ENCODE assay signal across 12 cellular contexts in the genomic region with DNA sequence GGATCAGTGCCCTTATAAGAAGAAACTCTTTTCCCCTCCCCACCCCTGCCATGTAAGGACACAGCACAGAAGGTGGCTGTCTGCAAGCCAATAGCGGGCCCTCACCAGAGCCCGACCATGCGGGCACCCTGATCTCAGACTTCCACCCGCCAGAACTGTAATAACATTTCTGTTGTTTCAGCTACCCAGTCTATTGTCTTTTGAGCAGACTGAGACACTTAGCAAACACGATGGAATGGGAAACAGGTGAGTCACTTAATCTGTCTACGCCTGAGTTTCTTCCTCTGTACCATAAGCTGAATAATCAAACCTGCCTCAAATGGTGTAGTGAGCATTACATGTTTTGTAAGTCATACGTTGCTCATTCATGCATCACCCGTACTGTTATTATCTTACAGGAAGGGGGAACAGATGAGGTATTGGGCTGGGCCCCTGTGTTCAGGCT. TPM values are rescaled to one million over a fixed set of nuclear protein-coding genes. Genes with fewer than 3 reads are reported as not detected.
DNase-seq lines count a peak whose midpoint lies in the region; ATAC-seq, FAIRE-seq and TF ChIP-seq lines count a peak whose summit lies in the region.
"Had no signal": no experiment of that assay in that cellular context is flagged by ENCODE, and none has a peak within 500 bp of the region (broad histone marks: within the 10 kb centered on the region; RNA-seq: fewer than 3 reads in every experiment).

No MANE protein-coding gene starts in this region.

- H3K36me3 ChIP-seq in HepG2 (replicated peaks in 1 of 2; ENCODE audit: control insufficient read depth in 1 of 2, insufficient read depth in 2 of 2, low read length in 2 of 2) (no peaks in the 10 kb centered on the region), right lobe of liver (no peaks in the 10 kb centered on the region)

- 9% methylated on average over 8 of the region's 8 CpGs for WGBS in HepG2 (ENCODE audit: low lambda C conversion rate)
- 77% methylated on average over 8 of the region's 8 CpGs for WGBS in right lobe of liver (ENCODE audit: insufficient coverage, low coverage, low lambda C conversion rate, missing lambda C conversion rate)

- no peak overlapping the region for H3K4me3 Mint-ChIP-seq in stimulated activated effector memory CD8-positive, alpha-beta T cell treated with anti-CD3 and anti-CD28 coated beads, Interleukin-12 subunit alpha, Interleukin-12 subunit beta, amount 100 ng/mL, for 72 hours
- no peak overlapping the region for H3K4me3 Mint-ChIP-seq in naive thymus-derived CD8-positive, alpha-beta T cell

- in situ Hi-C loops in HepG2 (cut with HindIII; ENCODE audit: extremely low pct_ligation_motif_present, low pct_unique_long_range_greater_than_20kb), result loop anchor here (25.0 kb wide), 1 partner anchor 270 kb away; the partner anchor contains the start of gene NUP205

- H3K27ac Mint-ChIP-seq in stimulated activated effector memory CD8-positive, alpha-beta T cell treated with anti-CD3 and anti-CD28 coated beads, Interleukin-12 subunit alpha, Interleukin-12 subunit beta, amount 100 ng/mL, for 72 hours, result no peak overlapping the region
- H3K27ac Mint-ChIP-seq in naive thymus-derived CD8-positive, alpha-beta T cell, result no peak overlapping the region

- H3K4me1 ChIP-seq in HepG2 (ENCODE audit: insufficient read depth, low read length), result no peaks in the 10 kb centered on the region
- no peaks in the 10 kb centered on the region for H3K4me1 ChIP-seq in right lobe of liver

- no peak overlapping the region for H2AFZ ChIP-seq in HepG2 (ENCODE audit: low read length)

- FAIRE-seq in HepG2 (lab: Jason Lieb, UNC), result no peak
- FAIRE-seq: GM12892 had no signal

- TF ChIP-seq CTCF in HepG2 (CRISPR knock-in tag; IDR thresholded peaks at IDR 0.05), result no peak
- no peak for TF ChIP-seq CTCF in right lobe of liver (IDR thresholded peaks at IDR 0.05)
- no peak for TF ChIP-seq CTCF in epithelial cell of esophagus (IDR thresholded peaks at IDR 0.05; ENCODE audit: insufficient read depth, low read depth, low read length, missing control alignments)

- CTCF ChIA-PET in HepG2 (lab: Yijun Ruan, JAX; ENCODE audit: low intra/inter-chr PET ratio, low total read pairs), result no interaction called here

- no peaks in the 10 kb centered on the region for H3K4me1 Mint-ChIP-seq in stimulated activated effector memory CD8-positive, alpha-beta T cell treated with anti-CD3 and anti-CD28 coated beads, Interleukin-12 subunit alpha, Interleukin-12 subunit beta, amount 100 ng/mL, for 72 hours
- no peaks in the 10 kb centered on the region for H3K4me1 Mint-ChIP-seq in naive thymus-derived CD8-positive, alpha-beta T cell

- H3K36me3 Mint-ChIP-seq in stimulated activated effector memory CD8-positive, alpha-beta T cell treated with anti-CD3 and anti-CD28 coated beads, Interleukin-12 subunit alpha, Interleukin-12 subunit beta, amount 100 ng/mL, for 72 hours, result no peaks in the 10 kb centered on the region
- H3K36me3 Mint-ChIP-seq in naive thymus-derived CD8-positive, alpha-beta T cell, result peaks cover 0 to 4% (median 0%) of the 10 kb centered on the region in 3 donors

- no peaks in the 10 kb centered on the region for H4K20me1 ChIP-seq in HepG2 (ENCODE audit: insufficient read depth, low read length)

- peak; percentile 7 for DNase-seq in HepG2 (ENCODE audit: low spot score)
- no peak for DNase-seq in right lobe of liver
- DNase-seq in NCI-H774 (lab: John Stamatoyannopoulos, UW), result peak; percentile 89
- peak; percentile 99 for DNase-seq in epithelial cell of esophagus (ENCODE audit: low read depth)
- DNase-seq in stimulated activated effector memory CD8-positive, alpha-beta T cell treated with anti-CD3 and anti-CD28 coated beads, Interleukin-12 subunit alpha, Interleukin-12 subunit beta, amount 100 ng/mL, for 72 hours (ENCODE audit: low spot score in 2 of 2), result no peak
- no peak for DNase-seq in left ventricle myocardium superior
- no peak for DNase-seq in naive thymus-derived CD8-positive, alpha-beta T cell
- DNase-seq: left colon, SIG-M5 had no signal

- no peaks in the 10 kb centered on the region; a peak in 1 of 5 replicates for H3K27me3 ChIP-seq in HepG2 (ENCODE audit: control insufficient read depth in 1 of 2, insufficient read depth in 2 of 2, low read length in 2 of 2)
- H3K27me3 ChIP-seq in right lobe of liver, result no peaks in the 10 kb centered on the region

- no peaks in the 10 kb centered on the region for H3K79me2 ChIP-seq in HepG2 (ENCODE audit: insufficient read depth, low read length)

- TF ChIP-seq RAD21 in HepG2 (CRISPR knock-in tag; IDR thresholded peaks at IDR 0.05), result no peak

- H3K9ac ChIP-seq in HepG2 (ENCODE audit: insufficient read depth, low read depth, low read length), result no peak overlapping the region

- POLR2A ChIA-PET in HepG2 (lab: Yijun Ruan, JAX), result no interaction called here
- POLR2A ChIA-PET in naive thymus-derived CD8-positive, alpha-beta T cell (lab: Charles Lee), result no interaction called here

- peaks cover 0 to 4% (median 0%) of the 10 kb centered on the region in 5 donors for H3K27me3 Mint-ChIP-seq in naive thymus-derived CD8-positive, alpha-beta T cell

- H3K9me3 Mint-ChIP-seq in stimulated activated effector memory CD8-positive, alpha-beta T cell treated with anti-CD3 and anti-CD28 coated beads, Interleukin-12 subunit alpha, Interleukin-12 subunit beta, amount 100 ng/mL, for 72 hours, result no peaks in the 10 kb centered on the region
- peaks cover 0 to under 1% (median 0%) of the 10 kb centered on the region in 9 donors for H3K9me3 Mint-ChIP-seq in naive thymus-derived CD8-positive, alpha-beta T cell

- H3K27ac ChIP-seq in HepG2 (ENCODE audit: extremely low read length, insufficient read depth, low read length) (no peak overlapping the region), right lobe of liver (no peak overlapping the region)
- H3K27ac ChIP-seq: C4-2B had no signal

- intact Hi-C loops in HepG2 (cut with micrococcal nuclease; ENCODE audit: unreplicated experiment) (no loop called here), right lobe of liver (cut with DNase I) (no loop called here), left ventricle myocardium superior (cut with micrococcal nuclease) (no loop called here)

- no peak overlapping the region for H3K4me2 ChIP-seq in HepG2 (ENCODE audit: low read depth, low read length)

- no TSS peak for BruUV-seq in HepG2 (replicated peaks; lab: Mats Ljungman, UMichigan)

- no peaks in the 10 kb centered on the region for H3K9me3 ChIP-seq in HepG2 (ENCODE audit: low read length)
- no peaks in the 10 kb centered on the region for H3K9me3 ChIP-seq in right lobe of liver

- H3K4me3 ChIP-seq in HepG2 (replicated peaks in 1 of 3; ENCODE audit: insufficient read depth in 1 of 3, low read depth in 2 of 3, low read length in 3 of 3) (no peak overlapping the region), right lobe of liver (no peak overlapping the region), epithelial cell of esophagus (ENCODE audit: low read length) (no peak overlapping the region)

- TF ChIP-seq EP300 in HepG2 (IDR thresholded peaks at IDR 0.05; ENCODE audit: low read depth in 2 of 2, low read length in 2 of 2) (no peak), HepG2 (CRISPR knock-in tag; IDR thresholded peaks at IDR 0.05; ENCODE audit: borderline replicate concordance) (no peak)

- TF ChIP-seq POLR2A in HepG2 (IDR thresholded peaks at IDR 0.05; ENCODE audit: insufficient read depth in 1 of 2, low read depth in 2 of 2, low read length in 2 of 2) (no peak), right lobe of liver (IDR thresholded peaks at IDR 0.05) (no peak)

- ATAC-seq in HepG2 (no peak; the same call in 2 of the 3 replicates), right lobe of liver (no peak), HG03135 (IDR thresholded peaks at IDR 0.05; ENCODE audit: unreplicated experiment) (no peak), left ventricle myocardium superior (no peak)
- peak; percentile 87 for ATAC-seq in stimulated activated effector memory CD8-positive, alpha-beta T cell treated with anti-CD3 and anti-CD28 coated beads, Interleukin-12 subunit alpha, Interleukin-12 subunit beta, amount 100 ng/mL, for 72 hours
- ATAC-seq in naive thymus-derived CD8-positive, alpha-beta T cell, result no peak
- ATAC-seq: left colon had no signal

TF ChIP-seq in HepG2, 621 proteins besides CTCF, POLR2A, EP300 and RAD21:
- TF ChIP-seq ZNF558 (CRISPR knock-in tag; IDR thresholded peaks at IDR 0.05; ENCODE audit: borderline replicate concordance) (no peak), ZSCAN20 (CRISPR knock-in tag; IDR thresholded peaks at IDR 0.05; ENCODE audit: borderline replicate concordance) (no peak), POLR2AphosphoS5 (IDR thresholded peaks at IDR 0.05; ENCODE audit: low read depth, low read length) (no peak)

RNA-seq across cellular contexts. Expression of gene STRA8, which starts 58.2 kb away (rescaled TPM):
- total RNA-seq in HepG2 (2016; rRNA removed; fragmentation: Illumina TruSeq; extraction: Trizol), result not detected in 2 replicates
- not detected in 2 replicates for total RNA-seq in HepG2 (2016; cell fraction: cytosol; rRNA removed; fragmentation: Illumina TruSeq; extraction: Trizol; ENCODE audit: low read depth)
- not detected in 2 replicates for total RNA-seq in HepG2 (2016; cell fraction: insoluble cytoplasmic fraction; rRNA removed; fragmentation: Illumina TruSeq; extraction: Trizol)
- not detected in 2 replicates for total RNA-seq in HepG2 (2016; cell fraction: membrane; rRNA removed; fragmentation: Illumina TruSeq; extraction: Trizol)
- total RNA-seq in HepG2 (2016; cell fraction: nucleus; rRNA removed; fragmentation: Illumina TruSeq; extraction: Trizol), result not detected in 2 replicates
- polyA plus RNA-seq in HepG2 (2011; rRNA removed), result 0.20 TPM in 1 of 2 replicates, not detected in the other
- not detected in 2 replicates for polyA plus RNA-seq in HepG2 (2011; cell fraction: cytosol; rRNA removed)
- polyA plus RNA-seq in HepG2 (2011; cell fraction: nucleus; rRNA removed), result 0.18 and 0.38 TPM in 2 replicates
- polyA plus RNA-seq in HepG2 (2012), result not detected in 2 replicates
- polyA plus RNA-seq in HepG2 (2016; cell fraction: cytosol; fragmentation: Illumina TruSeq; extraction: Trizol; ENCODE audit: low read depth), result not detected in 2 replicates
- polyA plus RNA-seq in HepG2 (2016; cell fraction: insoluble cytoplasmic fraction; fragmentation: Illumina TruSeq; extraction: Trizol; ENCODE audit: low read depth), result not detected in 2 replicates
- not detected in 2 replicates for polyA plus RNA-seq in HepG2 (2016; cell fraction: membrane; fragmentation: Illumina TruSeq; extraction: Trizol; ENCODE audit: low read depth)
- polyA plus RNA-seq in HepG2 (2016; cell fraction: nucleus; fragmentation: Illumina TruSeq; extraction: Trizol; ENCODE audit: insufficient read depth, low read depth), result not detected in 2 replicates
- not detected in 2 replicates for polyA minus RNA-seq in HepG2 (2011; rRNA and poly(A)+ RNA removed; ENCODE audit: low replicate concordance)
- polyA minus RNA-seq in HepG2 (2011; cell fraction: cytosol; rRNA and poly(A)+ RNA removed), result not detected in 2 replicates
- not detected in 2 replicates for polyA minus RNA-seq in HepG2 (2011; cell fraction: nucleus; rRNA and poly(A)+ RNA removed)
- total RNA-seq in right lobe of liver, result not detected
- total RNA-seq in left ventricle myocardium superior, result not detected
- not detected for total RNA-seq in naive thymus-derived CD8-positive, alpha-beta T cell
- not detected for polyA plus RNA-seq in naive thymus-derived CD8-positive, alpha-beta T cell
- total RNA-seq: left colon had no signal

Comparison
In these comparisons a context has a peak if more than half of its experiments do, and no peak if none do; other contexts are left out.
1. DNase-seq: peak in HepG2 (single experiment), NCI-H774 (single experiment) and epithelial cell of esophagus (single experiment); none in right lobe of liver (0 of 3), stimulated activated effector memory CD8-positive, alpha-beta T cell treated with anti-CD3 and anti-CD28 coated beads, Interleukin-12 subunit alpha, Interleukin-12 subunit beta, amount 100 ng/mL, for 72 hours (0 of 2), left ventricle myocardium superior (single experiment) and naive thymus-derived CD8-positive, alpha-beta T cell (0 of 10).